1 cellular context compared by ENCODE assay signal in the genomic region with DNA sequence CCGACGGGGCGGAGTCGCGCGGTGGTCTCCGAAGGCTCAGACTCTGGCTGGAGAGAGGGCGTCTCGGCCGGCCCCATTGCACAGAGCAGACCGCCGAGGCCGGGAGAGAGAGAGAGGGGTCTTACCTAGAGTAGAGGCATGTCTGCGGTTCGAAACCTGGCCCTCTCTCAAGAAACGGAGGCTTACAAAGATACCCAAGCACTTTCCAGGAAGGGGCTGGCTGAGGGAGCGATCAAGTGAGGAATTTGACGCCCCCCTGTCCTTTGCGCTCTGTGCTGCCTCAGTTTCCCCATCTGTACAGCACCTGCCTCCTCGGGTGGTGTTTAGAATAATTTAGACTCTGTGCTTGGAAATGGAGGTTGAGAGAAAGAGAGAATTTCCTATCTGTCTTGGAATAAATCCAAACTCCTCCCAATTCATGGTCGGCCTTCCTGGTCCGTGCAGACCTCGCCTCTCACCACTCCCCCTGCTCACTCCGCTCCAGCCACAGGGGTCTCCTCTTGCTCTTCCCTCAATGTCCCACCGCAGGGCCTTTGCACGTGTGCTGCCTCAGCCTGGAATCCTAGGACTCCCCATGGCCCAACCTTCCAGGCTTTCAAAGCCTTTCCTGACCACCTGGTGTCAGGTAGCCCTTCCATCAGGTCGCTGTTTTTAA.
A peak's percentile ranks its signal among the peaks of the same experiment; 100 is the strongest.
TF ChIP-seq lines count a peak whose summit lies in the region.

No MANE protein-coding gene starts in this region.

TF ChIP-seq in H1, 55 proteins besides CTCF, POLR2A, EP300 and RAD21:
- TF ChIP-seq KDM4A (IDR thresholded peaks at IDR 0.05; ENCODE audit: low read depth, low read length, severe bottlenecking) = no peak
- TF ChIP-seq CTBP2 (IDR thresholded peaks at IDR 0.05; ENCODE audit: borderline replicate concordance, insufficient read depth, insufficient read length, low read length) = no peak
- TF ChIP-seq EGR1 (IDR thresholded peaks at IDR 0.05; ENCODE audit: borderline replicate concordance, low read depth, low read length) = no peak
- TF ChIP-seq KDM1A (IDR thresholded peaks at IDR 0.05; ENCODE audit: borderline replicate concordance, low read length) = peak; percentile 80; the same call in 1 of the 2 replicates
- TF ChIP-seq RBBP5 (IDR thresholded peaks at IDR 0.05; ENCODE audit: borderline replicate concordance, low read depth, low read length) = no peak
- TF ChIP-seq CHD2 (IDR thresholded peaks at IDR 0.05; ENCODE audit: low read length) = no peak
- TF ChIP-seq YY1 (IDR thresholded peaks at IDR 0.05; ENCODE audit: low read depth, low read length) = 0 out of 2 replicates have a peak, but pooled peaks have one; percentile 3
